28 cellular contexts compared by ENCODE assay signal in the genomic region with DNA sequence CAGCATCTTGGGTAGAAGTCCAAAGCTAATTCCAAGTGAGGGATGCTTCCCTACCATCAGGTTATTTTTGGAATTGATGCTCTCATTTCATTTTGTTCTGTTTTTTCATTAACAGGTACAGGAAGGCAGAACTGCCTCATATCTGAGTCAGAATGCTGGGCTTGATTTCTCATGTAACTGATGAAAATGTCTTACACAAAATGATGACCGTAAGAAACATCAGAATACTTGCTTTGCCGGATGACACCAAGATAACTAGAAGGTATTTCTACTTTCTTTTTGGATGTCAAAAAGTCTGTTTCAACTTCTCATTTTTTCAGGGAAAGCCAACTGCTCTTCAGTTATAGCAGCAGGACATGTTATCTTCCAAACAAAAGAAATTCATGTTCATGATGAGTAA.
"Had no signal": no experiment of that assay in that cellular context is flagged by ENCODE, and none has a peak within 500 bp of the region (broad histone marks: within the 10 kb centered on the region; RNA-seq: fewer than 3 reads in every experiment).

No MANE protein-coding gene starts in this region.

- H3K9me3 ChIP-seq: colonic mucosa, gastrocnemius medialis, heart right ventricle, prostate gland, right atrium auricular region, testis, tibial artery, upper lobe of left lung had no signal

- H3K4me1 Mint-ChIP-seq: central memory CD8-positive, alpha-beta T cell; naive thymus-derived CD4-positive, alpha-beta T cell; stimulated activated effector memory CD8-positive, alpha-beta T cell treated with anti-CD3 and anti-CD28 coated beads, Interleukin-12 subunit alpha, Interleukin-12 subunit beta, amount 100 ng/mL, for 72 hours had no signal

- DNase-seq: colonic mucosa; effector CD8-positive, alpha-beta T cell; endodermal cell; gastrocnemius medialis; heart right ventricle; hippocampal formation; mesenchymal stem cell; midbrain; naive thymus-derived CD4-positive, alpha-beta T cell; nucleus accumbens; stimulated activated CD4-positive, alpha-beta T cell treated with anti-CD3 and anti-CD28 coated beads, Interleukin-12 subunit alpha, Interleukin-12 subunit beta, amount 100 ng/mL, for 4 hours; stimulated activated CD4-positive, alpha-beta T cell treated with anti-CD3 and anti-CD28 coated beads, Interleukin-1b, Interleukin-23, amount 100 ng/mL, for 48 hours; stimulated activated CD4-positive, alpha-beta T cell treated with anti-CD3 and anti-CD28 coated beads, Interleukin-4, amount 100 ng/mL, for 24 hours; stimulated activated naive CD4-positive, alpha-beta T cell treated with Interleukin-2 at 50 U/mL for 16 hours; substantia nigra; testis; tibial artery; upper lobe of left lung had no signal

- H3K27me3 Mint-ChIP-seq: central memory CD8-positive, alpha-beta T cell; dendritic cell treated with granulocyte-macrophage colony-stimulating factor and Interleukin-4, amounts not matched to agents 40 ng/mL and 50 ng/mL, for 4 days had no signal

- H3K4me2 ChIP-seq: smooth muscle cell had no signal

- H3K27me3 ChIP-seq: colonic mucosa, gastrocnemius medialis, heart right ventricle, right atrium auricular region, testis, tibial artery, upper lobe of left lung had no signal

- H3K36me3 Mint-ChIP-seq: naive thymus-derived CD4-positive, alpha-beta T cell; stimulated activated effector memory CD8-positive, alpha-beta T cell treated with anti-CD3 and anti-CD28 coated beads, Interleukin-12 subunit alpha, Interleukin-12 subunit beta, amount 100 ng/mL, for 72 hours had no signal

- H3K27ac Mint-ChIP-seq: dendritic cell treated with granulocyte-macrophage colony-stimulating factor and Interleukin-4, amounts not matched to agents 40 ng/mL and 50 ng/mL, for 4 days; endodermal cell; naive thymus-derived CD4-positive, alpha-beta T cell; nephron; stimulated activated effector memory CD8-positive, alpha-beta T cell treated with anti-CD3 and anti-CD28 coated beads, Interleukin-12 subunit alpha, Interleukin-12 subunit beta, amount 100 ng/mL, for 72 hours had no signal

- ATAC-seq: gastrocnemius medialis; heart right ventricle; left lobe of liver; naive thymus-derived CD4-positive, alpha-beta T cell; sciatic nerve; stimulated activated effector memory CD8-positive, alpha-beta T cell treated with anti-CD3 and anti-CD28 coated beads, Interleukin-12 subunit alpha, Interleukin-12 subunit beta, amount 100 ng/mL, for 72 hours had no signal

- H3K27ac ChIP-seq: colonic mucosa, gastrocnemius medialis, heart right ventricle, prostate gland, right atrium auricular region, testis, tibial artery, upper lobe of left lung had no signal

- H3K9me3 Mint-ChIP-seq: central memory CD8-positive, alpha-beta T cell; dendritic cell treated with granulocyte-macrophage colony-stimulating factor and Interleukin-4, amounts not matched to agents 40 ng/mL and 50 ng/mL, for 4 days; endodermal cell; nephron; stimulated activated effector memory CD8-positive, alpha-beta T cell treated with anti-CD3 and anti-CD28 coated beads, Interleukin-12 subunit alpha, Interleukin-12 subunit beta, amount 100 ng/mL, for 72 hours had no signal

- H3K4me1 ChIP-seq: colonic mucosa, heart right ventricle, prostate gland, right atrium auricular region, testis, tibial artery had no signal

- H3K4me3 ChIP-seq: colonic mucosa, gastrocnemius medialis, heart right ventricle, lung, prostate gland, right atrium auricular region, smooth muscle cell, testis, tibial artery, upper lobe of left lung had no signal

- H3K36me3 ChIP-seq: colonic mucosa, gastrocnemius medialis, heart right ventricle, prostate gland, right atrium auricular region, tibial artery, upper lobe of left lung had no signal

- H3K4me3 Mint-ChIP-seq: central memory CD8-positive, alpha-beta T cell; dendritic cell treated with granulocyte-macrophage colony-stimulating factor and Interleukin-4, amounts not matched to agents 40 ng/mL and 50 ng/mL, for 4 days; endodermal cell; naive thymus-derived CD4-positive, alpha-beta T cell; nephron; stimulated activated effector memory CD8-positive, alpha-beta T cell treated with anti-CD3 and anti-CD28 coated beads, Interleukin-12 subunit alpha, Interleukin-12 subunit beta, amount 100 ng/mL, for 72 hours had no signal
